In genomic region chr1:51689643-51690042, GRCh38 we compare ENCODE assay signal across 1 cellular context.
TF ChIP-seq lines count a peak whose summit lies in the region.

No MANE protein-coding gene starts in this region.

TF ChIP-seq in H1, 55 proteins besides CTCF, POLR2A, EP300 and RAD21:
- TF ChIP-seq TEAD4 (IDR thresholded peaks at IDR 0.05; ENCODE audit: low read depth, low read length) (peak; percentile 61; the same call in 1 of the 2 replicates), JUN (IDR thresholded peaks at IDR 0.05; ENCODE audit: low read depth, low read length) (no peak), FOSL1 (IDR thresholded peaks at IDR 0.05; ENCODE audit: insufficient read depth, low read depth, low read length) (no peak), POLR2AphosphoS5 (IDR thresholded peaks at IDR 0.05; ENCODE audit: low read depth, low read length) (no peak), CBX5 (IDR thresholded peaks at IDR 0.05; ENCODE audit: low read depth, low read length) (no peak), ZNF274 (IDR thresholded peaks at IDR 0.05; ENCODE audit: borderline replicate concordance, extremely low read depth, low read length) (no peak), PHF8 (conservative IDR thresholded peaks at IDR 0.05; ENCODE audit: low read depth, low read length) (no peak), POU5F1 (IDR thresholded peaks at IDR 0.05; ENCODE audit: low read depth, low read length) (no peak)
